2 cellular contexts compared by ENCODE assay signal in genomic region chr9:15354713-15355112, GRCh38.
TF ChIP-seq lines count a peak whose summit lies in the region.

No MANE protein-coding gene starts in this region.

TF ChIP-seq in H1, 55 proteins besides CTCF, POLR2A, EP300 and RAD21:
- TF ChIP-seq RNF2 (IDR thresholded peaks at IDR 0.05; ENCODE audit: borderline replicate concordance, low read depth, low read length, missing control alignments, poor library complexity, severe bottlenecking) (no peak), JUND (IDR thresholded peaks at IDR 0.05; ENCODE audit: low read length) (no peak), ZNF274 (IDR thresholded peaks at IDR 0.05; ENCODE audit: borderline replicate concordance, extremely low read depth, low read length) (no peak), NANOG (IDR thresholded peaks at IDR 0.05; ENCODE audit: insufficient read depth, low read depth, low read length, poor library complexity, severe bottlenecking) (peak; percentile 8), ATF3 (IDR thresholded peaks at IDR 0.05; ENCODE audit: insufficient read depth, low read depth, low read length) (no peak), CBX8 (IDR thresholded peaks at IDR 0.05; ENCODE audit: borderline replicate concordance, low read depth, low read length) (no peak)

TF ChIP-seq in HEK293T, 16 proteins besides CTCF, POLR2A, EP300 and RAD21:
- no peak for TF ChIP-seq TARDBP (IDR thresholded peaks at IDR 0.05)
- no peak for TF ChIP-seq FOXK2 (IDR thresholded peaks at IDR 0.05)
- TF ChIP-seq HDGF (IDR thresholded peaks at IDR 0.05; ENCODE audit: borderline replicate concordance) = no peak
- TF ChIP-seq NFRKB (IDR thresholded peaks at IDR 0.05) = no peak
- no peak for TF ChIP-seq FOXM1 (IDR thresholded peaks at IDR 0.05; ENCODE audit: borderline replicate concordance)
- no peak for TF ChIP-seq CTBP1 (IDR thresholded peaks at IDR 0.05; ENCODE audit: borderline replicate concordance)
- no peak for TF ChIP-seq L3MBTL2 (conservative IDR thresholded peaks at IDR 0.05)
- TF ChIP-seq ELF4 (IDR thresholded peaks at IDR 0.05) = no peak
- no peak for TF ChIP-seq ARNT (IDR thresholded peaks at IDR 0.05)
- no peak for TF ChIP-seq PKNOX1 (IDR thresholded peaks at IDR 0.05)
- TF ChIP-seq BHLHE40 (IDR thresholded peaks at IDR 0.05; ENCODE audit: borderline replicate concordance) = no peak
